ENCODE assay signal across 8 cellular contexts in the genomic region with DNA sequence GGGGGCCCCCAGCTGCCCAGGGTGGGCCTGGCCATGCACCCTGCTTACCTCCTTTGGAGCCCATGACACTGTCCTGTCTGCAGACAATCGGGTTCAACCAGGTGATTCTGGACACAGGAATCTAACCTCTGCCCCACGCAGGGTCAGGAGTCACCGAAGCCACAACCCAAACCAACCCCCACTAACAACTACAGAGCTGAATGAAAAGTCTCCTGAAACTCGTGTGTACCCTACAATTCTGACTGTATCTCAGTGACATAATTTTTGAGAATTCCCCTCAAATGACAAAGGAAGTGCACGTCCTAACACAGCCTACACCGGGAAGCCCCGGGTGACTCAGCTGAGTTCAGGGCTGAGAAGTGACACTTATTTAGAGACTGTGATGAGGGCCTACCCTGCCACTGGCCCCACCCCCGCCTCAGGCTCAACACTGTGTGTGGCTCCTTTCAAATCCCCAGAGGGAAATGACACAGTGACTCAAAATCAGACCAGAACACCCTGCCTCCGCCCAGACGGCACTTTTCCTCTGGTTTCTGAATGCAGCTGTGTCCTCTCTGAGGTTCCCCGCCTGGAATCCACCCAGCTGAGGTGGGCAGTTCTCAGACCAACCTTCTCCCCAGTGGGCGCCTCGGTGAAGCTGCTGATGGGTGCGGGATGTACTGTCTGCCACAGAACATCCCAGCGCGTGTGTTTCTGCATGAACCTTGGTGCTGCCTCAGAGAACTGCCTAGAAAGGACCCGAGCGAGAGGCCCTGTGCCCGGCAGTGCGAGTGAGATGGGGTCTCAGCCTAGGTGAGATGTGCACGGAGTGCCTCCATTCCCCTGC. TPM values are rescaled to one million over a fixed set of nuclear protein-coding genes. Genes with fewer than 3 reads are reported as not detected.
A peak's percentile ranks its signal among the peaks of the same experiment; 100 is the strongest.
DNase-seq lines count a peak whose midpoint lies in the region; ATAC-seq lines count a peak whose summit lies in the region.

No MANE protein-coding gene starts in this region.

- H3K27me3 Mint-ChIP-seq in stimulated activated memory B cell treated with anti-CD40 and anti-IgM and Interleukin-4, amounts not matched to agents 10 μg/mL and 1 μg/mL and 100 μg/mL, for 72 hours: no peaks in the 10 kb centered on the region

- H3K4me1 ChIP-seq in SJSA1 (replicated peaks): peaks cover 42% of the 10 kb centered on the region

- ATAC-seq in GM18508 (IDR thresholded peaks at IDR 0.05; ENCODE audit: insufficient read depth, unreplicated experiment) (peak; percentile 77), HG02884 (IDR thresholded peaks at IDR 0.05; ENCODE audit: unreplicated experiment) (peak; percentile 94), left lobe of liver (peak; percentile 50)
- ATAC-seq in stimulated activated memory B cell treated with anti-CD40 and anti-IgM and Interleukin-4, amounts not matched to agents 10 μg/mL and 1 μg/mL and 100 μg/mL, for 72 hours: peak; percentile 98

- H3K4me3 ChIP-seq in SJSA1: no peak overlapping the region

- peaks cover 62% of the 10 kb centered on the region for H3K4me1 Mint-ChIP-seq in stimulated activated memory B cell treated with anti-CD40 and anti-IgM and Interleukin-4, amounts not matched to agents 10 μg/mL and 1 μg/mL and 100 μg/mL, for 72 hours

- peak overlapping the region; percentile 89 for H3K27ac ChIP-seq in SJSA1

- DNase-seq in SJSA1 (ENCODE audit: low read depth in 1 of 2, low spot score in 2 of 2) (peak; percentile 88 to 92), left lobe of liver (ENCODE audit: low spot score) (no peak), kidney glomerular epithelial cell (lab: John Stamatoyannopoulos, UW) (no peak), NCI-H2029 (lab: John Stamatoyannopoulos, UW) (no peak)
- peak; percentile 96 for DNase-seq in activated naive CD4-positive, alpha-beta T cell treated with anti-CD3 and anti-CD28 coated beads, Interleukin-2, amount 50 U/mL, for 16 hours

- no peaks in the 10 kb centered on the region for H3K27me3 ChIP-seq in SJSA1 (replicated peaks)

- H3K36me3 ChIP-seq in SJSA1: peaks cover 38% of the 10 kb centered on the region

- H3K9me3 ChIP-seq in SJSA1 (replicated peaks): no peaks in the 10 kb centered on the region

- peak overlapping the region; percentile 47 for H3K4me3 Mint-ChIP-seq in stimulated activated memory B cell treated with anti-CD40 and anti-IgM and Interleukin-4, amounts not matched to agents 10 μg/mL and 1 μg/mL and 100 μg/mL, for 72 hours

- no peaks in the 10 kb centered on the region for H3K9me3 Mint-ChIP-seq in stimulated activated memory B cell treated with anti-CD40 and anti-IgM and Interleukin-4, amounts not matched to agents 10 μg/mL and 1 μg/mL and 100 μg/mL, for 72 hours

- H3K36me3 Mint-ChIP-seq in stimulated activated memory B cell treated with anti-CD40 and anti-IgM and Interleukin-4, amounts not matched to agents 10 μg/mL and 1 μg/mL and 100 μg/mL, for 72 hours: peaks cover 53% of the 10 kb centered on the region

- H3K27ac Mint-ChIP-seq in stimulated activated memory B cell treated with anti-CD40 and anti-IgM and Interleukin-4, amounts not matched to agents 10 μg/mL and 1 μg/mL and 100 μg/mL, for 72 hours: peak overlapping the region; percentile 86

RNA-seq across cellular contexts. Expression of a gene that starts 9.9 kb away (rescaled TPM):
- 37.2 and 49.7 TPM in 2 replicates for total RNA-seq in SJSA1 (2014; rRNA removed; shearing (Covaris generic))
- total RNA-seq in left lobe of liver: 13.1 TPM

RNA-seq across cellular contexts. Expression of a gene that starts 46.7 kb away (rescaled TPM):
- 5.9 and 7.6 TPM in 2 replicates for total RNA-seq in SJSA1 (2014; rRNA removed; shearing (Covaris generic))
- 59.8 TPM for total RNA-seq in left lobe of liver

Comparison
In these comparisons a context has a peak if more than half of its experiments do, and no peak if none do; other contexts are left out.
1. DNase-seq: peak in SJSA1 (2 of 2) and activated naive CD4-positive, alpha-beta T cell treated with anti-CD3 and anti-CD28 coated beads, Interleukin-2, amount 50 U/mL, for 16 hours (single experiment); none in left lobe of liver (single experiment), kidney glomerular epithelial cell (single experiment) and NCI-H2029 (single experiment).
2. Peak in every context shown above with its lines, with median percentiles within 50 percentile points of each other: ATAC-seq.